Comparison of ENCODE assay signal across 8 cellular contexts in the genomic region with DNA sequence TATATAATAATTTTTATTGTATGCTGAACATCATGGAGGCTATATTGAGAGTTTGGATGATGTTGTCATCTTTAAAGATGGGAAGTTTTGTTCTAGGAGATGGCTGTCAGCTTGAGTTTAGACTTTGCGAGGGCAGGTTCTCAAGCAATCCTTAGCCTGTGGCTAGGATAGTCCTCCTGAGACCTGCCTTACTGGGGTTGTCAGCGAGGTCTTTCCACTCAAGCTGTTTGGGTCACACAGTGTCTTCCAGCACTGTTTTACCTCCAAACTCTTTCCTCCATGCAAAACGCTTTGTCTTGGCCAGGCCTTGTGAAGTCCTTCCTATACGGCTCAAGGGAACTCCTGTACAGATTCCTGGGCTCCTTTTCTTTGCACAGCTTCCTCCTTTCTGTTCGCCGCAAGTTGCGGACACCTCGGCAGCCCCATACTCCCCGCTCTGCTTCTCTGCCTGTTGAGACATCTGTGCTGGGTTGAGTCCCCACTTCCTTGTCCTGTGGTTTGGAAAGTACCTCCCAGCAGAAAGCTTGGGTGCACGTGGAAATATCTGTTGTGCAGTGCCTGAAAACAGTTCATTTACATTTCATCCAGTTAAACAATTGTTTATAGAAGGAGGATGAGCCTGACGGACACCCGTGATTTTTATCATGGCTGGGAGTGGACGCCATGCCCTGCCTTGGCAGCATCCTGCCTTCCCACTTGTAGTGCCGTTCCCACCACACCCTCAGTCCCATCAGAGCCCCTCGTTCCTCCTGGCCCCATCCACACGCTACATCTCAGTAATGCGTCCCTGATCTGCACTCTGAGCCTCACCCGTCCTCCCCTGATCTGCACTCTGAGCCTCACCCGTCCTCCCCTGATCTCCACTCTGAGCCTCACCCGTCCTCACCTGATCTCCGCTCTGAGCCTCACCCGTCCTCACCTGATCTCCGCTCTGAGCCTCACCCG. TPM values are rescaled to one million over a fixed set of nuclear protein-coding genes. Genes with fewer than 3 reads are reported as not detected.
A peak's percentile ranks its signal among the peaks of the same experiment; 100 is the strongest.
DNase-seq lines count a peak whose midpoint lies in the region; ATAC-seq and TF ChIP-seq lines count a peak whose summit lies in the region.

No MANE protein-coding gene starts in this region.

- H3K36me3 Mint-ChIP-seq in activated CD8-positive, alpha-beta memory T cell treated with anti-CD3 and anti-CD28 coated beads, Interleukin-2, amount 10 ng/mL, durations not matched to agents 7 days and 5 days: peaks cover 13% of the 10 kb centered on the region

- H3K27ac Mint-ChIP-seq in activated CD8-positive, alpha-beta memory T cell treated with anti-CD3 and anti-CD28 coated beads, Interleukin-2, amount 10 ng/mL, durations not matched to agents 7 days and 5 days: peak overlapping the region; percentile 74

- H3K36me3 ChIP-seq in right lobe of liver: no peaks in the 10 kb centered on the region
- no peaks in the 10 kb centered on the region for H3K36me3 ChIP-seq in upper lobe of right lung

- peak overlapping the region; percentile 44 for H3K4me3 Mint-ChIP-seq in activated CD8-positive, alpha-beta memory T cell treated with anti-CD3 and anti-CD28 coated beads, Interleukin-2, amount 10 ng/mL, durations not matched to agents 7 days and 5 days

- CTCF ChIA-PET in activated CD8-positive, alpha-beta memory T cell treated with anti-CD3 and anti-CD28 coated beads, Interleukin-2, amount 10 ng/mL, durations not matched to agents 7 days and 5 days (lab: Charles Lee): interaction anchor here (1.2 kb wide), 1 partner anchor 12 kb away, joined by 3 read pairs; no protein-coding TSS in a partner anchor
- CTCF ChIA-PET in RWPE1 (lab: Yijun Ruan, JAX): no interaction called here

- intact Hi-C loops in right lobe of liver (cut with DNase I) (no loop called here), upper lobe of right lung (cut with DNase I) (no loop called here)

- POLR2A ChIA-PET in RWPE1 (lab: Yijun Ruan, JAX; ENCODE audit: low non-redundant PET): no interaction called here

- H3K27ac ChIP-seq in right lobe of liver: no peak overlapping the region
- H3K27ac ChIP-seq in upper lobe of right lung: no peak overlapping the region
- no peak overlapping the region for H3K27ac ChIP-seq in RWPE1

- ATAC-seq in GM18505 (IDR thresholded peaks at IDR 0.05; ENCODE audit: unreplicated experiment) (peak; percentile 83), right lobe of liver (peak; percentile 58 to 68 (median 64)), upper lobe of right lung (peak; percentile 95), SK-N-SH treated with all-trans-retinoic acid at 6 μM for 48 hours (no peak)
- peak; percentile 92 for ATAC-seq in activated CD8-positive, alpha-beta memory T cell treated with anti-CD3 and anti-CD28 coated beads, Interleukin-2, amount 10 ng/mL, durations not matched to agents 7 days and 5 days

- H3K4me1 Mint-ChIP-seq in activated CD8-positive, alpha-beta memory T cell treated with anti-CD3 and anti-CD28 coated beads, Interleukin-2, amount 10 ng/mL, durations not matched to agents 7 days and 5 days: peaks cover 21% of the 10 kb centered on the region

- TF ChIP-seq CTCF in right lobe of liver (IDR thresholded peaks at IDR 0.05) (no peak), upper lobe of right lung (IDR thresholded peaks at IDR 0.05) (no peak), RWPE1 (conservative IDR thresholded peaks at IDR 0.05; ENCODE audit: low read depth) (no peak)

- peaks cover 7% of the 10 kb centered on the region for H3K27me3 Mint-ChIP-seq in activated CD8-positive, alpha-beta memory T cell treated with anti-CD3 and anti-CD28 coated beads, Interleukin-2, amount 10 ng/mL, durations not matched to agents 7 days and 5 days

- no peak for TF ChIP-seq POLR2A in GM18505 (IDR thresholded peaks at IDR 0.05; ENCODE audit: borderline replicate concordance, extremely low read depth, insufficient read depth, insufficient read length)
- TF ChIP-seq POLR2A in right lobe of liver (IDR thresholded peaks at IDR 0.05): no peak

- no peak overlapping the region for H3K4me3 ChIP-seq in right lobe of liver
- H3K4me3 ChIP-seq in upper lobe of right lung: no peak overlapping the region

- H3K27me3 ChIP-seq in right lobe of liver (peaks cover 0 to 5% of the 10 kb centered on the region in 2 donors), upper lobe of right lung (peaks cover 20% of the 10 kb centered on the region)

- H3K9me3 ChIP-seq in right lobe of liver (no peaks in the 10 kb centered on the region), upper lobe of right lung (no peaks in the 10 kb centered on the region)

- peak; percentile 25 for DNase-seq in HT-29 (ENCODE audit: low spot score)
- peak; percentile 82 for DNase-seq in activated CD8-positive, alpha-beta memory T cell treated with anti-CD3 and anti-CD28 coated beads, Interleukin-2, amount 10 ng/mL, durations not matched to agents 7 days and 5 days
- DNase-seq in right lobe of liver: peak in 2 of 3 donors; percentile 36 to 63
- no peak for DNase-seq in upper lobe of right lung
- no peak for DNase-seq in RWPE1 (ENCODE audit: low spot score)
- no peak for DNase-seq in dedifferentiated amniotic fluid mesenchymal stem cell (ENCODE audit: extremely low spot score)

- WGBS in right lobe of liver (ENCODE audit: insufficient coverage, low coverage, low lambda C conversion rate, missing lambda C conversion rate): 52% methylated on average over 22 of the region's 24 CpGs

- H3K9me3 Mint-ChIP-seq in activated CD8-positive, alpha-beta memory T cell treated with anti-CD3 and anti-CD28 coated beads, Interleukin-2, amount 10 ng/mL, durations not matched to agents 7 days and 5 days (ENCODE audit: low read depth): peaks cover 13% of the 10 kb centered on the region

- H3K4me1 ChIP-seq in right lobe of liver (no peaks in the 10 kb centered on the region), upper lobe of right lung (peaks cover 9% of the 10 kb centered on the region)

TF ChIP-seq in SK-N-SH treated with all-trans-retinoic acid at 6 μM for 48 hours, 23 proteins besides CTCF, POLR2A, EP300 and RAD21 (continues in another document):
- TF ChIP-seq PPARA (CRISPR knock-in tag; IDR thresholded peaks at IDR 0.05; ENCODE audit: borderline replicate concordance): no peak
- TF ChIP-seq ZNF565 (CRISPR knock-in tag; conservative IDR thresholded peaks at IDR 0.05; ENCODE audit: low read depth): no peak
- no peak for TF ChIP-seq ZNF8 (CRISPR knock-in tag; IDR thresholded peaks at IDR 0.05)
- TF ChIP-seq ZC3H10 (CRISPR knock-in tag; IDR thresholded peaks at IDR 0.05): no peak
- no peak for TF ChIP-seq ISL1 (CRISPR knock-in tag; IDR thresholded peaks at IDR 0.05)
- TF ChIP-seq SNAI2 (CRISPR knock-in tag; IDR thresholded peaks at IDR 0.05): no peak
- TF ChIP-seq GLIS3 (CRISPR knock-in tag; IDR thresholded peaks at IDR 0.05): no peak
- TF ChIP-seq CSDC2 (CRISPR knock-in tag; IDR thresholded peaks at IDR 0.05): no peak
- no peak for TF ChIP-seq TSHZ2 (CRISPR knock-in tag; IDR thresholded peaks at IDR 0.05)
- TF ChIP-seq, protein P1, sequence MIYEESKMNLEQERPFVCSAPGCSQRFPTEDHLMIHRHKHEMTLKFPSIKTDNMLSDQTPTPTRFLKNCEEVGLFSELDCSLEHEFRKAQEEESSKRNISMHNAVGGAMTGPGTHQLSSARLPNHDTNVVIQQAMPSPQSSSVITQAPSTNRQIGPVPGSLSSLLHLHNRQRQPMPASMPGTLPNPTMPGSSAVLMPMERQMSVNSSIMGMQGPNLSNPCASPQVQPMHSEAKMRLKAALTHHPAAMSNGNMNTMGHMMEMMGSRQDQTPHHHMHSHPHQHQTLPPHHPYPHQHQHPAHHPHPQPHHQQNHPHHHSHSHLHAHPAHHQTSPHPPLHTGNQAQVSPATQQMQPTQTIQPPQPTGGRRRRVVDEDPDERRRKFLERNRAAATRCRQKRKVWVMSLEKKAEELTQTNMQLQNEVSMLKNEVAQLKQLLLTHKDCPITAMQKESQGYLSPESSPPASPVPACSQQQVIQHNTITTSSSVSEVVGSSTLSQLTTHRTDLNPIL (CRISPR knock-in tag; IDR thresholded peaks at IDR 0.05; ENCODE audit: low read depth): no peak
- TF ChIP-seq RARB (CRISPR knock-in tag; IDR thresholded peaks at IDR 0.05): no peak

RNA-seq across cellular contexts. Expression of gene CBFA2T3, which starts 55.0 kb away (rescaled TPM):
- 0.03 TPM in 1 of 2 replicates, not detected in the other for total RNA-seq in HT-29 (2014; rRNA removed; shearing (Covaris generic))
- total RNA-seq in activated CD8-positive, alpha-beta memory T cell treated with anti-CD3 and anti-CD28 coated beads, Interleukin-2, amount 10 ng/mL, durations not matched to agents 7 days and 5 days: under 1 TPM in 1 of 2 experiments, not detected in 1; 0.21 TPM
- total RNA-seq in right lobe of liver (1 to 10 TPM; 2.5 to 9.8 (median 4.2) TPM), upper lobe of right lung (19.0 TPM)

Comparison
In these comparisons a context has a peak if more than half of its experiments do, and no peak if none do; other contexts are left out.
1. DNase-seq: peak in HT-29 (single experiment), activated CD8-positive, alpha-beta memory T cell treated with anti-CD3 and anti-CD28 coated beads, Interleukin-2, amount 10 ng/mL, durations not matched to agents 7 days and 5 days (single experiment) and right lobe of liver (2 of 3); none in upper lobe of right lung (single experiment), RWPE1 (single experiment) and dedifferentiated amniotic fluid mesenchymal stem cell (single experiment).